In the genomic region with DNA sequence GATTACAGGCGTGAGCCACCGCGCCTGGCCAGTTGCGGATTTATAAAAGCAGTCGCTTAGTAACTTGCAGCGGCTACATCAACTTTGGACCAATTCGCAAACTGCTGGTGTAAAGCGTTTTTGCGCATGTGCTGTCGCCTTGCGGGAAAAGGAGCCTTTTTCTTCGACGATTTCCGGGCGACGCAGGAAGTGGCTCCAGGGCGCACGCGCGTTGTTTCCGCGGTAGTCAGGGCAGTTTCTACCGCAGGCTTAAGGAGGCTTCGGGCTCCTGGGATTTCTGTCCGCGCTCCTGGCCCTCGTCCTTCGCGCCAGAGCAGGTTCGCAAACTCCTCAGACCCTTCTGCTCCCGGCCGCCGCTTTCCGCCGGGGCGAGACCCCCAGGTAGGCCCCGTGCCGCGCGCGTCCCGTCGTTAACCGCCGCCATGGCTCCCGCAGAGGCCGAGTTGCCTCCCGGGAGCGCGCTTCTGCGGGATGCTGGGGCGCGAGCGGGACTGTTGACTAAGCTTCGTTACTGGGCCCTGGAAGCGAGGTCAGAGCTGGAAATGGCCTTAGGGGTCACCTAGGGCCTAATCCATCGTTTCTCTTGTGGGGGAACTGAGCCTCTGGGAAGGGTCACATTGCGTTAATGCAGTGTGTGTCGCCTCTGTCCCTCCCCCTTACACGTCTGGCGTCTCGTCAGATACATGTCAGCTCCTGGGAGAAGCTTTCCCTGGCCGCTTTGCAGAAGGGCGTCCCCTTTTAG, we compare ENCODE assay signal across 1 cellular context.
TF ChIP-seq lines count a peak whose summit lies in the region.

A gene with protein sequence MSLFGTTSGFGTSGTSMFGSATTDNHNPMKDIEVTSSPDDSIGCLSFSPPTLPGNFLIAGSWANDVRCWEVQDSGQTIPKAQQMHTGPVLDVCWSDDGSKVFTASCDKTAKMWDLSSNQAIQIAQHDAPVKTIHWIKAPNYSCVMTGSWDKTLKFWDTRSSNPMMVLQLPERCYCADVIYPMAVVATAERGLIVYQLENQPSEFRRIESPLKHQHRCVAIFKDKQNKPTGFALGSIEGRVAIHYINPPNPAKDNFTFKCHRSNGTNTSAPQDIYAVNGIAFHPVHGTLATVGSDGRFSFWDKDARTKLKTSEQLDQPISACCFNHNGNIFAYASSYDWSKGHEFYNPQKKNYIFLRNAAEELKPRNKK (plus strand): TSS at position 214 of the 742 bp plus-strand sequence. CDS start 2,784 bp downstream, outside the sequence.

TF ChIP-seq in K562, 482 proteins besides CTCF, POLR2A, EP300 and RAD21 (continued from another document and continues in another):
- no peak for TF ChIP-seq HIVEP1 (CRISPR knock-in tag; IDR thresholded peaks at IDR 0.05)
- TF ChIP-seq, protein P1, sequence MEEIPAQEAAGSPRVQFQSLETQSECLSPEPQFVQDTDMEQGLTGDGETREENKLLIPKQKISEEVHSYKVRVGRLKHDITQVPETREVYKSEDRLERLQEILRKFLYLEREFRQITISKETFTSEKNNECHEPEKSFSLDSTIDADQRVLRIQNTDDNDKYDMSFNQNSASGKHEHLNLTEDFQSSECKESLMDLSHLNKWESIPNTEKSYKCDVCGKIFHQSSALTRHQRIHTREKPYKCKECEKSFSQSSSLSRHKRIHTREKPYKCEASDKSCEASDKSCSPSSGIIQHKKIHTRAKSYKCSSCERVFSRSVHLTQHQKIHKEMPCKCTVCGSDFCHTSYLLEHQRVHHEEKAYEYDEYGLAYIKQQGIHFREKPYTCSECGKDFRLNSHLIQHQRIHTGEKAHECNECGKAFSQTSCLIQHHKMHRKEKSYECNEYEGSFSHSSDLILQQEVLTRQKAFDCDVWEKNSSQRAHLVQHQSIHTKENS (CRISPR knock-in tag; IDR thresholded peaks at IDR 0.05): no peak
- TF ChIP-seq SRSF7 (optimal IDR thresholded peaks at IDR 0.05; ENCODE audit: low read depth, low read length): no peak
- TF ChIP-seq KLF10 (CRISPR knock-in tag; IDR thresholded peaks at IDR 0.05): no peak
- no peak for TF ChIP-seq MCM7 (IDR thresholded peaks at IDR 0.05)
- no peak for TF ChIP-seq ZNF282 (CRISPR knock-in tag; IDR thresholded peaks at IDR 0.05)
- TF ChIP-seq KLF13 (tag; IDR thresholded peaks at IDR 0.05; ENCODE audit: borderline replicate concordance, low read depth): no peak
- TF ChIP-seq ZNF75A (CRISPR knock-in tag; IDR thresholded peaks at IDR 0.05): no peak
- TF ChIP-seq, protein P2, sequence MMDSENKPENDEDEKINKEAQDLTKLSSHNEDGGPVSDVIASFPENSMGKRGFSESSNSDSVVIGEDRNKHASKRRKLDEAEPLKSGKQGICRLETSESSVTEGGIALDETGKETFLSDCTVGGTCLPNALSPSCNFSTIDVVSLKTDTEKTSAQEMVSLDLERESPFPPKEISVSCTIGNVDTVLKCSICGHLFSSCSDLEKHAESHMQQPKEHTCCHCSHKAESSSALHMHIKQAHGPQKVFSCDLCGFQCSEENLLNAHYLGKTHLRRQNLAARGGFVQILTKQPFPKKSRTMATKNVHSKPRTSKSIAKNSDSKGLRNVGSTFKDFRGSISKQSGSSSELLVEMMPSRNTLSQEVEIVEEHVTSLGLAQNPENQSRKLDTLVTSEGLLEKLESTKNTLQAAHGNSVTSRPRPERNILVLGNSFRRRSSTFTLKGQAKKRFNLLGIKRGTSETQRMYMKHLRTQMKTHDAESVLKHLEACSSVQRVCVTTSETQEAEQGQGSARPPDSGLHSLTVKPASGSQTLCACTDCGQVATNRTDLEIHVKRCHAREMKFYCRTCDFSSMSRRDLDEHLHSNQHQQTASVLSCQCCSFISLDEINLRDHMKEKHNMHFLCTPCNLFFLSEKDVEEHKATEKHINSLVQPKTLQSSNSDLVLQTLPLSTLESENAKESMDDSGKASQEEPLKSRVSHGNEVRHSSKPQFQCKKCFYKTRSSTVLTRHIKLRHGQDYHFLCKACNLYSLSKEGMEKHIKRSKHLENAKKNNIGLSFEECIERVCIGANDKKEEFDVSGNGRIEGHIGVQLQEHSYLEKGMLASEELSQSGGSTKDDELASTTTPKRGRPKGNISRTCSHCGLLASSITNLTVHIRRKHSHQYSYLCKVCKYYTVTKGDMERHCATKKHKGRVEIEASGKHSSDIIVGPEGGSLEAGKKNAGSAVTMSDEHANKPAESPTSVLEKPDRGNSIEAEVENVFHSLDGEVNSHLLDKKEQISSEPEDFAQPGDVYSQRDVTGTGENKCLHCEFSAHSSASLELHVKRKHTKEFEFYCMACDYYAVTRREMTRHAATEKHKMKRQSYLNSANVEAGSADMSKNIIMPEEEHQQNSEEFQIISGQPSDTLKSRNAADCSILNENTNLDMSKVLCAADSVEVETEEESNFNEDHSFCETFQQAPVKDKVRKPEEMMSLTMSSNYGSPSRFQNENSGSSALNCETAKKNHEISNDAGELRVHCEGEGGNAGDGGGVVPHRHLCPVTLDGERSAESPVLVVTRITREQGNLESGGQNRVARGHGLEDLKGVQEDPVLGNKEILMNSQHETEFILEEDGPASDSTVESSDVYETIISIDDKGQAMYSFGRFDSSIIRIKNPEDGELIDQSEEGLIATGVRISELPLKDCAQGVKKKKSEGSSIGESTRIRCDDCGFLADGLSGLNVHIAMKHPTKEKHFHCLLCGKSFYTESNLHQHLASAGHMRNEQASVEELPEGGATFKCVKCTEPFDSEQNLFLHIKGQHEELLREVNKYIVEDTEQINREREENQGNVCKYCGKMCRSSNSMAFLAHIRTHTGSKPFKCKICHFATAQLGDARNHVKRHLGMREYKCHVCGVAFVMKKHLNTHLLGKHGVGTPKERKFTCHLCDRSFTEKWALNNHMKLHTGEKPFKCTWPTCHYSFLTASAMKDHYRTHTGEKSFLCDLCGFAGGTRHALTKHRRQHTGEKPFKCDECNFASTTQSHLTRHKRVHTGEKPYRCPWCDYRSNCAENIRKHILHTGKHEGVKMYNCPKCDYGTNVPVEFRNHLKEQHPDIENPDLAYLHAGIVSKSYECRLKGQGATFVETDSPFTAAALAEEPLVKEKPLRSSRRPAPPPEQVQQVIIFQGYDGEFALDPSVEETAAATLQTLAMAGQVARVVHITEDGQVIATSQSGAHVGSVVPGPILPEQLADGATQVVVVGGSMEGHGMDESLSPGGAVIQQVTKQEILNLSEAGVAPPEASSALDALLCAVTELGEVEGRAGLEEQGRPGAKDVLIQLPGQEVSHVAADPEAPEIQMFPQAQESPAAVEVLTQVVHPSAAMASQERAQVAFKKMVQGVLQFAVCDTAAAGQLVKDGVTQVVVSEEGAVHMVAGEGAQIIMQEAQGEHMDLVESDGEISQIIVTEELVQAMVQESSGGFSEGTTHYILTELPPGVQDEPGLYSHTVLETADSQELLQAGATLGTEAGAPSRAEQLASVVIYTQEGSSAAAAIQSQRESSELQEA (IDR thresholded peaks at IDR 0.05; ENCODE audit: low read depth): no peak
- TF ChIP-seq HNRNPUL1 (IDR thresholded peaks at IDR 0.05; ENCODE audit: low read length): no peak
- peak in 1 of 2 experiments; percentile 42; a peak in 1 of 4 replicates for TF ChIP-seq ETV6 (IDR thresholded peaks at IDR 0.05; ENCODE audit: borderline replicate concordance in 1 of 2, low read depth in 2 of 2, low read length in 1 of 2)
- TF ChIP-seq ETV6 (CRISPR knock-in tag; IDR thresholded peaks at IDR 0.05; ENCODE audit: borderline replicate concordance): no peak
- TF ChIP-seq ZNF76 (CRISPR knock-in tag; IDR thresholded peaks at IDR 0.05; ENCODE audit: borderline replicate concordance): no peak
- TF ChIP-seq DDX20 (tag; IDR thresholded peaks at IDR 0.05; ENCODE audit: low read depth): no peak
- TF ChIP-seq SAFB (IDR thresholded peaks at IDR 0.05; ENCODE audit: borderline replicate concordance, low read depth, low read length): no peak
- no peak for TF ChIP-seq ZEB2 (IDR thresholded peaks at IDR 0.05)
- TF ChIP-seq, protein P3, sequence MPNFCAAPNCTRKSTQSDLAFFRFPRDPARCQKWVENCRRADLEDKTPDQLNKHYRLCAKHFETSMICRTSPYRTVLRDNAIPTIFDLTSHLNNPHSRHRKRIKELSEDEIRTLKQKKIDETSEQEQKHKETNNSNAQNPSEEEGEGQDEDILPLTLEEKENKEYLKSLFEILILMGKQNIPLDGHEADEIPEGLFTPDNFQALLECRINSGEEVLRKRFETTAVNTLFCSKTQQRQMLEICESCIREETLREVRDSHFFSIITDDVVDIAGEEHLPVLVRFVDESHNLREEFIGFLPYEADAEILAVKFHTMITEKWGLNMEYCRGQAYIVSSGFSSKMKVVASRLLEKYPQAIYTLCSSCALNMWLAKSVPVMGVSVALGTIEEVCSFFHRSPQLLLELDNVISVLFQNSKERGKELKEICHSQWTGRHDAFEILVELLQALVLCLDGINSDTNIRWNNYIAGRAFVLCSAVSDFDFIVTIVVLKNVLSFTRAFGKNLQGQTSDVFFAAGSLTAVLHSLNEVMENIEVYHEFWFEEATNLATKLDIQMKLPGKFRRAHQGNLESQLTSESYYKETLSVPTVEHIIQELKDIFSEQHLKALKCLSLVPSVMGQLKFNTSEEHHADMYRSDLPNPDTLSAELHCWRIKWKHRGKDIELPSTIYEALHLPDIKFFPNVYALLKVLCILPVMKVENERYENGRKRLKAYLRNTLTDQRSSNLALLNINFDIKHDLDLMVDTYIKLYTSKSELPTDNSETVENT (CRISPR knock-in tag; IDR thresholded peaks at IDR 0.05): peak; percentile 61; the same call in 1 of the 2 replicates
- TF ChIP-seq CREB5 (CRISPR knock-in tag; IDR thresholded peaks at IDR 0.05): no peak
- no peak for TF ChIP-seq ZNF197 (CRISPR knock-in tag; IDR thresholded peaks at IDR 0.05; ENCODE audit: low read depth)
- TF ChIP-seq MEF2D (tag; conservative IDR thresholded peaks at IDR 0.05; ENCODE audit: low read depth): no peak
- 0 out of 2 replicates have a peak, but pooled peaks have one; percentile 33 for TF ChIP-seq ETV1 (tag; conservative IDR thresholded peaks at IDR 0.05; ENCODE audit: low read depth)
- peak; percentile 97 for TF ChIP-seq PHF8 (IDR thresholded peaks at IDR 0.05; ENCODE audit: borderline replicate concordance, low read length)
- TF ChIP-seq RBFOX2 (IDR thresholded peaks at IDR 0.05; ENCODE audit: low read depth, low read length): peak; percentile 91
- no peak for TF ChIP-seq ZBTB26 (CRISPR knock-in tag; IDR thresholded peaks at IDR 0.05)
- no peak for TF ChIP-seq TRIM28 (IDR thresholded peaks at IDR 0.05)
